In genomic region chr1:144551543-144552424, GRCh38 we compare ENCODE assay signal across 1 cellular context.
TF ChIP-seq lines count a peak whose summit lies in the region.

No MANE protein-coding gene starts in this region.

TF ChIP-seq in SK-N-SH, 30 proteins besides CTCF, POLR2A, EP300 and RAD21 (continued from another document):
- TF ChIP-seq TEAD4 (IDR thresholded peaks at IDR 0.05; ENCODE audit: borderline replicate concordance, insufficient read depth) (peak; percentile 50; the same call in 1 of the 2 replicates), RFX5 (IDR thresholded peaks at IDR 0.05; ENCODE audit: low read length) (peak; percentile 86), REST (IDR thresholded peaks at IDR 0.05; ENCODE audit: low read depth, low read length) (no peak; the same call in 1 of the 2 replicates), GATA2 (CRISPR knock-in tag; IDR thresholded peaks at IDR 0.05) (peak; percentile 62), EZH2phosphoT487 (IDR thresholded peaks at IDR 0.05; ENCODE audit: borderline replicate concordance, low read depth) (no peak), RCOR1 (IDR thresholded peaks at IDR 0.05; ENCODE audit: low read length) (no peak; the same call in 1 of the 2 replicates), ELF1 (IDR thresholded peaks at IDR 0.05) (0 out of 2 replicates have a peak, but pooled peaks have one; percentile 62), FOXJ3 (CRISPR knock-in tag; IDR thresholded peaks at IDR 0.05) (no peak; the same call in 1 of the 2 replicates), MXI1 (IDR thresholded peaks at IDR 0.05; ENCODE audit: low read depth, low read length) (peak; percentile 69), TCF12 (IDR thresholded peaks at IDR 0.05) (peak; percentile 51), CHD2 (IDR thresholded peaks at IDR 0.05; ENCODE audit: low read length, partially characterized antibody) (peak; percentile 65), ZBTB33 (IDR thresholded peaks at IDR 0.05; ENCODE audit: borderline replicate concordance, low read depth) (peak; percentile 91), SIN3A (IDR thresholded peaks at IDR 0.05; ENCODE audit: borderline replicate concordance, low read depth, low read length) (peak; percentile 100), FOSL2 (IDR thresholded peaks at IDR 0.05; ENCODE audit: borderline replicate concordance, low read depth) (peak; percentile 2; the same call in 1 of the 2 replicates), NFIC (IDR thresholded peaks at IDR 0.05; ENCODE audit: borderline replicate concordance) (peak; percentile 19; the same call in 1 of the 2 replicates), PBX3 (IDR thresholded peaks at IDR 0.05) (peak; percentile 58), JUND (IDR thresholded peaks at IDR 0.05) (peak; percentile 59; the same call in 1 of the 2 replicates), TAF1 (IDR thresholded peaks at IDR 0.05; ENCODE audit: borderline replicate concordance, low read depth, low read length) (peak; percentile 84)
TF ChIP-seq in SK-N-SH: peak in this region for 19.
